Comparison of ENCODE assay signal across 19 cellular contexts in genomic region chr5:8208307-8208706, GRCh38.
A peak's percentile ranks its signal among the peaks of the same experiment; 100 is the strongest.
DNase-seq lines count a peak whose midpoint lies in the region; ATAC-seq, FAIRE-seq and TF ChIP-seq lines count a peak whose summit lies in the region.
"Had no signal": no experiment of that assay in that cellular context is flagged by ENCODE, and none has a peak within 500 bp of the region (broad histone marks: within the 10 kb centered on the region; RNA-seq: fewer than 3 reads in every experiment).

No MANE protein-coding gene starts in this region.

- TF ChIP-seq CTCF in HepG2 (CRISPR knock-in tag; IDR thresholded peaks at IDR 0.05): no peak
- TF ChIP-seq CTCF in right lobe of liver (IDR thresholded peaks at IDR 0.05): no peak
- no peak for TF ChIP-seq CTCF in bronchial epithelial cell (IDR thresholded peaks at IDR 0.05; ENCODE audit: insufficient read depth, low read length, severe bottlenecking)

- no peak overlapping the region for H4K91ac ChIP-seq in trophoblast cell (ENCODE audit: low read depth, low read length)

- H3K4me3 ChIP-seq in HepG2 (replicated peaks in 1 of 3; ENCODE audit: insufficient read depth in 1 of 3, low read depth in 2 of 3, low read length in 3 of 3) (no peak overlapping the region), right lobe of liver (no peak overlapping the region), bronchial epithelial cell (ENCODE audit: low read depth, low read length) (no peak overlapping the region), trophoblast cell (ENCODE audit: low read depth, low read length) (peak overlapping the region; percentile 31)
- no peak overlapping the region for H3K4me3 ChIP-seq in CD8-positive, alpha-beta memory T cell (ENCODE audit: low read length)
- H3K4me3 ChIP-seq: A549, GM23338 had no signal

- no peak overlapping the region for H3K14ac ChIP-seq in trophoblast cell (ENCODE audit: low read length)

- no peak overlapping the region for H3K18ac ChIP-seq in trophoblast cell (ENCODE audit: low read length)

- H3K4me1 ChIP-seq in HepG2 (ENCODE audit: insufficient read depth, low read length) (no peaks in the 10 kb centered on the region), right lobe of liver (no peaks in the 10 kb centered on the region), trophoblast cell (ENCODE audit: control insufficient read depth in 1 of 2, insufficient read depth in 2 of 2, low read length in 2 of 2) (no peaks in the 10 kb centered on the region)
- H3K4me1 ChIP-seq in CD8-positive, alpha-beta memory T cell (ENCODE audit: insufficient read depth, low read length): no peaks in the 10 kb centered on the region
- H3K4me1 ChIP-seq: A549 had no signal

- H3K27ac ChIP-seq in HepG2 (ENCODE audit: extremely low read length, insufficient read depth, low read length) (no peak overlapping the region), right lobe of liver (no peak overlapping the region), trophoblast cell (ENCODE audit: low read depth, low read length) (no peak overlapping the region)
- H3K27ac ChIP-seq in CD8-positive, alpha-beta memory T cell (ENCODE audit: low read depth, low read length): no peak overlapping the region
- H3K27ac ChIP-seq: 22Rv1, A549, C4-2B had no signal

- no peaks in the 10 kb centered on the region for H3K27me3 ChIP-seq in HepG2 (ENCODE audit: control insufficient read depth in 1 of 2, insufficient read depth in 2 of 2, low read length in 2 of 2)
- H3K27me3 ChIP-seq in right lobe of liver: no peaks in the 10 kb centered on the region
- no peaks in the 10 kb centered on the region for H3K27me3 ChIP-seq in bronchial epithelial cell (ENCODE audit: control insufficient read depth, insufficient read depth, low read length)
- no peaks in the 10 kb centered on the region for H3K27me3 ChIP-seq in trophoblast cell (ENCODE audit: insufficient read depth, low read length)
- no peaks in the 10 kb centered on the region for H3K27me3 ChIP-seq in CD8-positive, alpha-beta memory T cell (ENCODE audit: insufficient read depth, low read length, poor library complexity, severe bottlenecking)

- H3K79me2 ChIP-seq in HepG2 (ENCODE audit: insufficient read depth, low read length): no peaks in the 10 kb centered on the region
- no peaks in the 10 kb centered on the region for H3K79me2 ChIP-seq in trophoblast cell (ENCODE audit: control insufficient read depth, insufficient read depth, low read length, poor library complexity)

- H3K36me3 ChIP-seq in HepG2 (replicated peaks in 1 of 2; ENCODE audit: control insufficient read depth in 1 of 2, insufficient read depth in 2 of 2, low read length in 2 of 2) (no peaks in the 10 kb centered on the region), right lobe of liver (no peaks in the 10 kb centered on the region), bronchial epithelial cell (ENCODE audit: control insufficient read depth, insufficient read depth, low read length) (no peaks in the 10 kb centered on the region), trophoblast cell (ENCODE audit: control insufficient read depth in 1 of 2, insufficient read depth in 2 of 2, low read length in 2 of 2) (no peaks in the 10 kb centered on the region)
- no peaks in the 10 kb centered on the region for H3K36me3 ChIP-seq in CD8-positive, alpha-beta memory T cell (ENCODE audit: insufficient read depth, low read length)

- H3K23ac ChIP-seq in trophoblast cell (ENCODE audit: low read length): no peak overlapping the region

- no peak for TF ChIP-seq POLR2A in HepG2 (IDR thresholded peaks at IDR 0.05; ENCODE audit: insufficient read depth in 1 of 2, low read depth in 2 of 2, low read length in 2 of 2)
- TF ChIP-seq POLR2A in right lobe of liver (IDR thresholded peaks at IDR 0.05): no peak

- H3K4me2 ChIP-seq in HepG2 (ENCODE audit: low read depth, low read length): no peak overlapping the region
- no peak overlapping the region for H3K4me2 ChIP-seq in trophoblast cell (ENCODE audit: low read length)
- H3K4me2 ChIP-seq: A549, GM23338 had no signal

- no peak for DNase-seq in HepG2 (ENCODE audit: low spot score)
- no peak for DNase-seq in right lobe of liver
- DNase-seq in bronchial epithelial cell (ENCODE audit: low read depth): no peak
- no peak for DNase-seq in trophoblast cell
- DNase-seq in activated T-cell treated with anti-CD3 and anti-CD28 coated beads, Interleukin-2, amount 50 U/mL, for 1 hour: no peak
- no peak for DNase-seq in stimulated activated CD4-positive, alpha-beta T cell treated with anti-CD3 and anti-CD28 coated beads, Interleukin-1b, Interleukin-23, amount 100 ng/mL, for 48 hours
- DNase-seq in CD8-positive, alpha-beta memory T cell: no peak
- DNase-seq: AML-193; CD4-positive, alpha-beta T cell; DMS153; DMS79; GDM1; H7; KBM-7 had no signal

- FAIRE-seq in HepG2 (lab: Jason Lieb, UNC) (peak; percentile 30), bronchial epithelial cell (lab: Jason Lieb, UNC) (peak; percentile 100)
- FAIRE-seq: A549 had no signal

- H2AFZ ChIP-seq in HepG2 (ENCODE audit: low read length) (no peak overlapping the region), trophoblast cell (ENCODE audit: insufficient read depth, low read length, poor library complexity) (no peak overlapping the region)
- H2AFZ ChIP-seq: GM23338 had no signal

- no TSS peak for BruUV-seq in HepG2 (replicated peaks; lab: Mats Ljungman, UMichigan)

- in situ Hi-C loops in HepG2 (cut with HindIII; ENCODE audit: extremely low pct_ligation_motif_present, low pct_unique_long_range_greater_than_20kb): no loop called here

- no peaks in the 10 kb centered on the region for H3K4me1 Mint-ChIP-seq in CD8-positive, alpha-beta memory T cell
- H3K4me1 Mint-ChIP-seq: GM23338 had no signal

- no peak overlapping the region for H3K27ac Mint-ChIP-seq in CD8-positive, alpha-beta memory T cell
- H3K27ac Mint-ChIP-seq: CD4-positive, alpha-beta T cell; GM23338 had no signal

- POLR2A ChIA-PET in HepG2 (lab: Yijun Ruan, JAX): no interaction called here
- POLR2A ChIA-PET in CD8-positive, alpha-beta memory T cell (lab: Charles Lee): no interaction called here

- H3K36me3 Mint-ChIP-seq in CD8-positive, alpha-beta memory T cell: no peaks in the 10 kb centered on the region

- TF ChIP-seq EP300 in HepG2 (IDR thresholded peaks at IDR 0.05; ENCODE audit: low read depth in 2 of 2, low read length in 2 of 2) (no peak), HepG2 (CRISPR knock-in tag; IDR thresholded peaks at IDR 0.05; ENCODE audit: borderline replicate concordance) (no peak)

- H3K9ac ChIP-seq in HepG2 (ENCODE audit: insufficient read depth, low read depth, low read length): no peak overlapping the region
- H3K9ac ChIP-seq in trophoblast cell (ENCODE audit: low read length): no peak overlapping the region

- H2BK120ac ChIP-seq in trophoblast cell (ENCODE audit: insufficient read depth, low read length, poor library complexity): no peak overlapping the region

- no peak overlapping the region for H4K8ac ChIP-seq in trophoblast cell (ENCODE audit: low read depth, low read length)

- no peak overlapping the region for H2BK5ac ChIP-seq in trophoblast cell (ENCODE audit: low read depth, low read length, poor library complexity)

- 69% methylated on average over 7 of the region's 7 CpGs for WGBS in HepG2 (ENCODE audit: low lambda C conversion rate)
- 71% methylated on average over 7 of the region's 7 CpGs for WGBS in right lobe of liver (ENCODE audit: insufficient coverage, low coverage, low lambda C conversion rate, missing lambda C conversion rate)
- 100% methylated on average over 2 of the region's 7 CpGs for WGBS in trophoblast cell (ENCODE audit: extremely low coverage, insufficient coverage, insufficient read length)

- no peak overlapping the region for H2BK12ac ChIP-seq in trophoblast cell (ENCODE audit: low read length)

- intact Hi-C loops in HepG2 (cut with micrococcal nuclease; ENCODE audit: unreplicated experiment): no loop called here
- intact Hi-C loops in right lobe of liver (cut with DNase I): no loop called here

- no peak overlapping the region for H2AK5ac ChIP-seq in trophoblast cell (ENCODE audit: low read length)

- CTCF ChIA-PET in HepG2 (lab: Yijun Ruan, JAX; ENCODE audit: low intra/inter-chr PET ratio, low total read pairs): no interaction called here
- CTCF ChIA-PET in CD8-positive, alpha-beta memory T cell (lab: Charles Lee): no interaction called here

- peaks cover 17% of the 10 kb centered on the region for H3K9me3 ChIP-seq in HepG2 (ENCODE audit: low read length)
- no peaks in the 10 kb centered on the region for H3K9me3 ChIP-seq in right lobe of liver
- peaks cover 7% of the 10 kb centered on the region for H3K9me3 ChIP-seq in trophoblast cell (ENCODE audit: insufficient read depth, low read depth, low read length)
- H3K9me3 ChIP-seq in CD8-positive, alpha-beta memory T cell (ENCODE audit: low read length): no peaks in the 10 kb centered on the region
- H3K9me3 ChIP-seq: A549 had no signal

- H3K79me1 ChIP-seq in trophoblast cell (ENCODE audit: low read length): no peaks in the 10 kb centered on the region

- ATAC-seq in HepG2: no peak
- ATAC-seq in right lobe of liver: no peak
- ATAC-seq: A549, GM23338, HCT116 had no signal

- H4K20me1 ChIP-seq in HepG2 (ENCODE audit: insufficient read depth, low read length): no peaks in the 10 kb centered on the region

- no peak overlapping the region for H3K4me3 Mint-ChIP-seq in CD8-positive, alpha-beta memory T cell
- H3K4me3 Mint-ChIP-seq: CD4-positive, alpha-beta T cell; GM23338 had no signal

- peaks cover 2 to 14% (median 7%) of the 10 kb centered on the region in 5 donors for H3K9me3 Mint-ChIP-seq in CD8-positive, alpha-beta memory T cell
- H3K9me3 Mint-ChIP-seq: CD4-positive, alpha-beta T cell had no signal

- H3K4ac ChIP-seq in trophoblast cell (ENCODE audit: low read depth, low read length): no peak overlapping the region

- TF ChIP-seq RAD21 in HepG2 (CRISPR knock-in tag; IDR thresholded peaks at IDR 0.05): no peak

- no peaks in the 10 kb centered on the region for H3K27me3 Mint-ChIP-seq in CD8-positive, alpha-beta memory T cell
- H3K27me3 Mint-ChIP-seq: CD4-positive, alpha-beta T cell had no signal

- no peak overlapping the region for H4K12ac ChIP-seq in trophoblast cell (ENCODE audit: low read depth, low read length)

TF ChIP-seq in HepG2, 621 proteins besides CTCF, POLR2A, EP300 and RAD21 (continues in another document):
- TF ChIP-seq NBN (conservative IDR thresholded peaks at IDR 0.05) (0 out of 2 replicates have a peak, but pooled peaks have one; percentile 21), TSC22D2 (CRISPR knock-in tag; IDR thresholded peaks at IDR 0.05; ENCODE audit: borderline replicate concordance) (no peak), MNT (IDR thresholded peaks at IDR 0.05) (0 out of 2 replicates have a peak, but pooled peaks have one; percentile 41)
